In the genomic region with DNA sequence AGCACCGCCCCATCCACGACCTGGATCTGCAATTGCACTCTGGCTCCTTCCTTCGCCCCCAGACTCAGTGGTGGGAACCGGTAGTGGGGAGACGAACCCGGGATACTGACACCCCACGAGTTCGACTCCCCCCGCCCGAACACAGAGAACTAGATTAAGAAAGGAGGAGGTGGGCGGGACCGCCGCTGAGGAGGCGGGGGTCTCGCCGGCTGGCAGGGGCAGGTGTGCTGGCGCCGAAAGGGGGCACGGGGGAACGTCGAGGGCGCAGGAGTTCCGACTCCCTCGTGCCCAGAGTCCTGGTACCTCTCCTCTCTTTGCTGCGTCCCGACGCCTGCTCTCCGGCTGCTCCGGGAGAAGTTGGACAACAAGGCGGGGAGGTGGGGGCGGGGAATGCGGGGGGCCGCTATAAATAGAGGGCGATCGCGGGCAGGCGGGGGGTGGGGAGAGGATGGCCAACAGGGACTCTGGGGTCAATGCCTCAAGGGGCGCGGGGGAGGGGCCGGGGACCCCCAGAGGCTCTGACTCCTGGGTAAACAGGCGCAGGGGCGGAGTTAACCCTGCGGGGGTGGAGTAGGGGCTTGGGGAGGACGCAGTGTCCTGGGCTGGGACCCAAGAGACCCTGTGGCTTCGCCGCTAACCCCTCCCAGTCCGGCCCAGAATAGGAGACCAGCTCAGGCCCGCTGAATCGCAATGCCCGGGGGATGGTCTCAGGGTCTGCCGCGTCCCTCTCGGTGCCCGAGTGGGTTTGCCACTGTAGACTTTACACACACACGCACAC, we compare ENCODE assay signal across 9 cellular contexts. TPM values are rescaled to one million over a fixed set of nuclear protein-coding genes. Genes with fewer than 3 reads are reported as not detected.
DNase-seq lines count a peak whose midpoint lies in the region; ATAC-seq and TF ChIP-seq lines count a peak whose summit lies in the region.
"Had no signal": no experiment of that assay in that cellular context is flagged by ENCODE, and none has a peak within 500 bp of the region (broad histone marks: within the 10 kb centered on the region; RNA-seq: fewer than 3 reads in every experiment).

No MANE protein-coding gene starts in this region.

- intact Hi-C loops in activated CD4-positive, alpha-beta memory T cell treated with anti-CD3 and anti-CD28 coated beads for 36 hours (cut with micrococcal nuclease), result no loop called here

- in situ Hi-C loops in GM13976 (cut with MboI; ENCODE audit: low sequenced_read_pairs, unreplicated experiment), result no loop called here

- H2AFZ ChIP-seq in DND-41 (ENCODE audit: low read depth, low read length) (peak overlapping the region; percentile 91), neural progenitor cell (replicated peaks) (peak overlapping the region; percentile 18)

- H3K4me3 ChIP-seq in DND-41 (ENCODE audit: low read depth in 1 of 2, low read length in 2 of 2) (peak overlapping the region; percentile 9 to 69; a peak in 3 of 4 replicates), neural progenitor cell (peak overlapping the region; percentile 46)

- H3K9ac ChIP-seq in DND-41 (ENCODE audit: low read depth, low read length), result peak overlapping the region; percentile 58
- no peak overlapping the region for H3K9ac ChIP-seq in neural progenitor cell

- H3K4me1 ChIP-seq in DND-41 (ENCODE audit: insufficient read depth, low read length) (peaks cover 17% of the 10 kb centered on the region), neural progenitor cell (peaks cover 10% of the 10 kb centered on the region)

- no peaks in the 10 kb centered on the region for H3K36me3 ChIP-seq in DND-41 (ENCODE audit: insufficient read depth, low read length)
- H3K36me3 ChIP-seq in neural progenitor cell, result no peaks in the 10 kb centered on the region
- H3K36me3 ChIP-seq: neutrophil had no signal

- no peak overlapping the region for H3K27ac Mint-ChIP-seq in activated CD4-positive, alpha-beta memory T cell treated with anti-CD3 and anti-CD28 coated beads for 36 hours
- peak overlapping the region; percentile 43 for H3K27ac Mint-ChIP-seq in neural progenitor cell

- no peaks in the 10 kb centered on the region for H3K27me3 Mint-ChIP-seq in activated CD4-positive, alpha-beta memory T cell treated with anti-CD3 and anti-CD28 coated beads for 36 hours
- peaks cover 17% of the 10 kb centered on the region for H3K27me3 Mint-ChIP-seq in neural progenitor cell (ENCODE audit: insufficient read depth, low read depth)

- DNase-seq in DND-41 (no peak), globus pallidus (ENCODE audit: low spot score) (peak; percentile 91), neural progenitor cell (ENCODE audit: low spot score) (peak; percentile 58), GM13976 (ENCODE audit: low spot score) (no peak), DMS153 (lab: John Stamatoyannopoulos, UW) (no peak)
- DNase-seq in activated CD4-positive, alpha-beta memory T cell treated with anti-CD3 and anti-CD28 coated beads for 36 hours, result no peak

- H4K20me1 ChIP-seq in DND-41 (ENCODE audit: insufficient read depth, low read length) (no peaks in the 10 kb centered on the region), neural progenitor cell (ENCODE audit: low read depth) (no peaks in the 10 kb centered on the region)

- TF ChIP-seq CTCF in DND-41 (IDR thresholded peaks at IDR 0.05; ENCODE audit: borderline replicate concordance, extremely low read depth, low read length, poor library complexity, severe bottlenecking), result no peak
- no peak for TF ChIP-seq CTCF in neural progenitor cell (IDR thresholded peaks at IDR 0.05)
- no peak for TF ChIP-seq CTCF in GM13976 (IDR thresholded peaks at IDR 0.05; ENCODE audit: borderline replicate concordance, control extremely low read depth, extremely low read depth, insufficient read depth, missing control alignments)

- no peaks in the 10 kb centered on the region for H3K9me3 ChIP-seq in DND-41 (ENCODE audit: insufficient read depth, low read length, severe bottlenecking)
- no peaks in the 10 kb centered on the region for H3K9me3 ChIP-seq in neural progenitor cell (ENCODE audit: low read depth)
- H3K9me3 ChIP-seq: neutrophil had no signal

- POLR2A ChIA-PET in activated CD4-positive, alpha-beta memory T cell treated with anti-CD3 and anti-CD28 coated beads for 36 hours (lab: Charles Lee), result interaction anchor here (1.7 kb wide), 1 partner anchor 79 kb away, joined by 5 read pairs; no protein-coding TSS in a partner anchor

- H3K4me3 Mint-ChIP-seq in activated CD4-positive, alpha-beta memory T cell treated with anti-CD3 and anti-CD28 coated beads for 36 hours, result peak overlapping the region; percentile 64
- H3K4me3 Mint-ChIP-seq in neural progenitor cell, result peak overlapping the region; percentile 91

- CTCF ChIA-PET in activated CD4-positive, alpha-beta memory T cell treated with anti-CD3 and anti-CD28 coated beads for 36 hours (lab: Charles Lee), result interaction anchor here (1.0 to 3.0 kb wide), 4 partner anchors 11 to 79 kb away, joined by 3 to 17 read pairs (median 13); no protein-coding TSS in a partner anchor

- H3K79me2 ChIP-seq in DND-41 (ENCODE audit: insufficient read depth, low read length), result no peaks in the 10 kb centered on the region
- H3K79me2 ChIP-seq in neural progenitor cell (ENCODE audit: low read depth), result no peaks in the 10 kb centered on the region

- peaks cover 9% of the 10 kb centered on the region for H3K4me1 Mint-ChIP-seq in activated CD4-positive, alpha-beta memory T cell treated with anti-CD3 and anti-CD28 coated beads for 36 hours (ENCODE audit: low read depth)
- H3K4me1 Mint-ChIP-seq in neural progenitor cell, result peaks cover 15% of the 10 kb centered on the region

- no peaks in the 10 kb centered on the region for H3K9me3 Mint-ChIP-seq in activated CD4-positive, alpha-beta memory T cell treated with anti-CD3 and anti-CD28 coated beads for 36 hours
- peaks cover 2% of the 10 kb centered on the region for H3K9me3 Mint-ChIP-seq in neural progenitor cell

- peaks cover 3% of the 10 kb centered on the region for H3K27me3 ChIP-seq in DND-41 (ENCODE audit: insufficient read depth, low read length, poor library complexity)
- peaks cover 83% of the 10 kb centered on the region for H3K27me3 ChIP-seq in neural progenitor cell

- H3K4me2 ChIP-seq in DND-41 (ENCODE audit: insufficient read depth, low read length) (peak overlapping the region; percentile 98), neural progenitor cell (peak overlapping the region; percentile 77)

- no peaks in the 10 kb centered on the region for H3K36me3 Mint-ChIP-seq in activated CD4-positive, alpha-beta memory T cell treated with anti-CD3 and anti-CD28 coated beads for 36 hours
- peaks cover 4% of the 10 kb centered on the region for H3K36me3 Mint-ChIP-seq in neural progenitor cell

- no peak; the same call in 2 of the 3 replicates for ATAC-seq in DND-41 (ENCODE audit: insufficient read depth, low read depth)
- ATAC-seq in HG02938 (IDR thresholded peaks at IDR 0.05; ENCODE audit: unreplicated experiment), result no peak
- no peak for ATAC-seq in HG03439 (IDR thresholded peaks at IDR 0.05; ENCODE audit: unreplicated experiment)

- no peaks in the 10 kb centered on the region for H3F3A ChIP-seq in neural progenitor cell (ENCODE audit: low read depth)

- H3K27ac ChIP-seq in DND-41 (ENCODE audit: low read length) (peak overlapping the region; percentile 48; the same call in 1 of the 2 replicates), neural progenitor cell (no peak overlapping the region)
- H3K27ac ChIP-seq: neutrophil had no signal

RNA-seq across cellular contexts. Expression of a gene that starts 0.7 kb away (rescaled TPM):
- total RNA-seq in activated CD4-positive, alpha-beta memory T cell treated with anti-CD3 and anti-CD28 coated beads for 36 hours, result 1 to 10 TPM; 7.7 to 9.6 TPM
- total RNA-seq in neural progenitor cell (ENCODE audit: low replicate concordance), result 1.3 and 2.0 TPM in 2 replicates

RNA-seq across cellular contexts. Expression of a gene that starts 4.5 kb away (rescaled TPM):
- total RNA-seq in activated CD4-positive, alpha-beta memory T cell treated with anti-CD3 and anti-CD28 coated beads for 36 hours, result not detected
- total RNA-seq in neural progenitor cell (ENCODE audit: low replicate concordance), result not detected in 2 replicates

RNA-seq across cellular contexts. Expression of a gene that starts 9.0 kb away (rescaled TPM):
- total RNA-seq in activated CD4-positive, alpha-beta memory T cell treated with anti-CD3 and anti-CD28 coated beads for 36 hours, result not detected
- total RNA-seq in neural progenitor cell (ENCODE audit: low replicate concordance), result 0.12 TPM in 1 of 2 replicates, not detected in the other

RNA-seq across cellular contexts. Expression of a gene that starts 16.6 kb away (rescaled TPM):
- total RNA-seq in activated CD4-positive, alpha-beta memory T cell treated with anti-CD3 and anti-CD28 coated beads for 36 hours, result not detected
- total RNA-seq in neural progenitor cell (ENCODE audit: low replicate concordance), result not detected in 2 replicates

RNA-seq across cellular contexts. Expression of a gene that starts 26.5 kb away (rescaled TPM):
- total RNA-seq in activated CD4-positive, alpha-beta memory T cell treated with anti-CD3 and anti-CD28 coated beads for 36 hours, result under 1 TPM in 1 of 2 experiments, not detected in 1; 0.17 TPM
- total RNA-seq in neural progenitor cell (ENCODE audit: low replicate concordance), result not detected in 2 replicates

Comparison
In these comparisons a context has a peak if more than half of its experiments do, and no peak if none do; other contexts are left out.
1. DNase-seq: peak in globus pallidus (single experiment) and neural progenitor cell (single experiment); none in DND-41 (single experiment), activated CD4-positive, alpha-beta memory T cell treated with anti-CD3 and anti-CD28 coated beads for 36 hours (single experiment), GM13976 (single experiment) and DMS153 (single experiment).